Comparison of ENCODE assay signal across 1 cellular context in the genomic region with DNA sequence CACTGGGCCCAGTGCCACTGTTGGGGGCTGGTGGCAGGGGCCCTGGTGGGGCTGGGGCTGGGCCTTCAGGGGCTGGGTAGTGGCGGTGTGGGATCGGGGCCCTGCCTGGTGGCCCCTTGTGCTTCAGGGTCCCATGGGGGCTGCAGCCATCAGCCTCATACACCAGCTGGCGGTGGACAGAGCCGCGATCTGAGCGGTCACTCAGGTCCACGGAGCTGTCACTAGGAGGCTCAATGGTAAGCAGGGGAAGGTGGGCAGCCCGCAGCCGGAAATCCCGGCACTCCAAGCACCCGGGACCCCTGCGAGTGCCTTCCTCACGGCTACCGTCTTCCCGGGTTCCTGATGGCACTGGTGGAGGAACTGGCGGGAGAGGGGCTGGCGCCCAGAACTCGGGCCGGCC.
TF ChIP-seq lines count a peak whose summit lies in the region.

No MANE protein-coding gene starts in this region.

TF ChIP-seq in K562, 482 proteins besides CTCF, POLR2A, EP300 and RAD21:
- TF ChIP-seq PHF21A (IDR thresholded peaks at IDR 0.05; ENCODE audit: borderline replicate concordance, low read depth) (no peak), POLR2G (IDR thresholded peaks at IDR 0.05; ENCODE audit: low read depth, low read length) (peak; percentile 57; the same call in 1 of the 2 replicates), RBFOX2 (IDR thresholded peaks at IDR 0.05; ENCODE audit: low read depth, low read length) (peak; percentile 23; the same call in 1 of the 2 replicates)
TF ChIP-seq in K562: peak in this region for 2.
